In the genomic region with DNA sequence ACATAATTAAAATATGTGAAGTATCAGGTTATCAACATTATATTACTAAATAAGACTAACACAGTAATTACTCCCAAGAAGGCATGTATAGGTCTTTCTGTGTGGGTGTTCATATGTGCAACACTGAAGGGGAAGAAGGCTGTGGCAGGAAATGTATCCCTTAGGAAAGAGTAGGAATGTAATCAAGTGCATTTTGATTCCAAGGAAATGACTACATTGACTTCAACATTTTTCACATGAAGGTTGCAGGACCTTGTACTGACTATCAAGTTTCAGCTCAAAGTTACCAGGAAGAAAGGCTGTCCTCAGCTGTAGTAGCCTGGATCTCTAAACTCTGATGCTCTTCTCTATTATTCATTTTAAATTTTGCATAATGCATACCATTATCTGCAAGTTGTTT, we compare ENCODE assay signal across 20 cellular contexts.
DNase-seq lines count a peak whose midpoint lies in the region; ATAC-seq, FAIRE-seq and TF ChIP-seq lines count a peak whose summit lies in the region.
"Had no signal": no experiment of that assay in that cellular context is flagged by ENCODE, and none has a peak within 500 bp of the region (broad histone marks: within the 10 kb centered on the region; RNA-seq: fewer than 3 reads in every experiment).

No MANE protein-coding gene starts in this region.

- POLR2A ChIA-PET in naive thymus-derived CD8-positive, alpha-beta T cell (lab: Charles Lee), result no interaction called here

- no peaks in the 10 kb centered on the region for H4K20me1 ChIP-seq in keratinocyte (ENCODE audit: control insufficient read depth, extremely low read depth, insufficient read depth, low read length)

- peaks cover 43% of the 10 kb centered on the region for H3K4me1 ChIP-seq in keratinocyte (ENCODE audit: control insufficient read depth, extremely low read depth, insufficient read depth, low read length)
- H3K4me1 ChIP-seq: esophagus muscularis mucosa, HAP-1 had no signal

- in situ Hi-C loops in G401 (cut with HindIII; ENCODE audit: low sequenced_read_pairs), result no loop called here

- no peaks in the 10 kb centered on the region for H3K36me3 Mint-ChIP-seq in naive thymus-derived CD8-positive, alpha-beta T cell

- FAIRE-seq in bronchial epithelial cell (lab: Jason Lieb, UNC), result no peak
- FAIRE-seq in keratinocyte (lab: Jason Lieb, UNC), result peak; percentile 92

- no peaks in the 10 kb centered on the region for H3K79me2 ChIP-seq in keratinocyte (ENCODE audit: control insufficient read depth, insufficient read depth, low read length)

- no peak for ATAC-seq in GM18498 (IDR thresholded peaks at IDR 0.05; ENCODE audit: unreplicated experiment)
- ATAC-seq in HG02623 (IDR thresholded peaks at IDR 0.05; ENCODE audit: unreplicated experiment), result no peak
- ATAC-seq in naive thymus-derived CD8-positive, alpha-beta T cell, result no peak
- ATAC-seq: sciatic nerve had no signal

- H3K4me1 Mint-ChIP-seq in naive thymus-derived CD8-positive, alpha-beta T cell, result no peaks in the 10 kb centered on the region
- H3K4me1 Mint-ChIP-seq: B cell had no signal

- TF ChIP-seq CTCF in AG10803 (conservative IDR thresholded peaks at IDR 0.05; ENCODE audit: low read length) (no peak), bronchial epithelial cell (IDR thresholded peaks at IDR 0.05; ENCODE audit: insufficient read depth, low read length, severe bottlenecking) (no peak), keratinocyte (optimal IDR thresholded peaks at IDR 0.05 in 1 of 3, IDR thresholded peaks at IDR 0.05 in 1 of 3, conservative IDR thresholded peaks at IDR 0.05 in 1 of 3; ENCODE audit: extremely low read depth in 1 of 3, insufficient read depth in 2 of 3, low read length in 3 of 3) (no peak)

- no peaks in the 10 kb centered on the region for H3K9me3 ChIP-seq in keratinocyte (ENCODE audit: control insufficient read depth, low read depth, low read length)
- H3K9me3 ChIP-seq: esophagus muscularis mucosa, HAP-1 had no signal

- H3K9me1 ChIP-seq in keratinocyte (ENCODE audit: control insufficient read depth, extremely low read depth, insufficient read depth, low read length), result no peaks in the 10 kb centered on the region

- H3K27ac Mint-ChIP-seq in naive thymus-derived CD8-positive, alpha-beta T cell, result no peak overlapping the region
- H3K27ac Mint-ChIP-seq: B cell had no signal

- H3K27me3 Mint-ChIP-seq in naive thymus-derived CD8-positive, alpha-beta T cell, result peaks cover 0 to 7% (median 0%) of the 10 kb centered on the region in 5 donors
- H3K27me3 Mint-ChIP-seq: B cell had no signal

- peak; percentile 74 for DNase-seq in AG10803 (ENCODE audit: low read depth)
- peak; percentile 45 for DNase-seq in LHCN-M2 (ENCODE audit: low read depth)
- peak; percentile 81 for DNase-seq in bronchial epithelial cell (ENCODE audit: low read depth)
- DNase-seq in keratinocyte (ENCODE audit: low read depth, low spot score), result no peak
- no peak for DNase-seq in G401 (ENCODE audit: low spot score)
- DNase-seq in naive thymus-derived CD8-positive, alpha-beta T cell, result no peak
- DNase-seq: activated effector memory CD4-positive, alpha-beta T cell treated with Interleukin-2 at 50 U/mL for 16 hours; amniotic stem cell; dermis blood vessel endothelial cell; NCI-H187 treated with DMSO at 0.1 percent for 48 hours; NCI-H524 treated with DMSO at 0.1 percent for 48 hours; PC-9; stimulated activated CD4-positive, alpha-beta T cell treated with anti-CD3 and anti-CD28 coated beads, Interleukin-4, amount 100 ng/mL, for 1 hour; substantia nigra had no signal

- peaks cover 0 to 4% (median 3%) of the 10 kb centered on the region in 9 donors for H3K9me3 Mint-ChIP-seq in naive thymus-derived CD8-positive, alpha-beta T cell

- H2AFZ ChIP-seq in keratinocyte (ENCODE audit: control insufficient read depth, low read length), result peak overlapping the region; percentile 26
- H2AFZ ChIP-seq: PC-9 had no signal

- no peaks in the 10 kb centered on the region for H3K36me3 ChIP-seq in bronchial epithelial cell (ENCODE audit: control insufficient read depth, insufficient read depth, low read length)
- no peaks in the 10 kb centered on the region for H3K36me3 ChIP-seq in keratinocyte (ENCODE audit: control insufficient read depth in 2 of 2, extremely low read depth in 1 of 2, insufficient read depth in 2 of 2, low read length in 2 of 2)
- H3K36me3 ChIP-seq: esophagus muscularis mucosa, HAP-1 had no signal

- H3K4me3 ChIP-seq in AG10803 (ENCODE audit: low read length) (no peak overlapping the region), bronchial epithelial cell (ENCODE audit: low read depth, low read length) (no peak overlapping the region), keratinocyte (ENCODE audit: control insufficient read depth in 2 of 3, extremely low read depth in 1 of 3, insufficient read depth in 2 of 3, low read depth in 1 of 3, low read length in 3 of 3) (no peak overlapping the region)
- H3K4me3 ChIP-seq: esophagus muscularis mucosa, HAP-1, PC-9 had no signal

- dilution Hi-C loops in keratinocyte (cut with MboI; ENCODE audit: extremely low pct_ligation_motif_present, low sequenced_read_pairs), result no loop called here

- peak overlapping the region; percentile 68 for H3K27ac ChIP-seq in keratinocyte (ENCODE audit: control insufficient read depth, insufficient read depth, low read length)
- H3K27ac ChIP-seq: esophagus muscularis mucosa, PC-9 had no signal

- H3K4me2 ChIP-seq in keratinocyte (ENCODE audit: control insufficient read depth, extremely low read depth, insufficient read depth, low read depth, low read length), result no peak overlapping the region
- H3K4me2 ChIP-seq: PC-9 had no signal

- H3K4me3 Mint-ChIP-seq in naive thymus-derived CD8-positive, alpha-beta T cell, result no peak overlapping the region
- H3K4me3 Mint-ChIP-seq: B cell had no signal

- no peaks in the 10 kb centered on the region for H3K27me3 ChIP-seq in bronchial epithelial cell (ENCODE audit: control insufficient read depth, insufficient read depth, low read length)
- H3K27me3 ChIP-seq in keratinocyte (ENCODE audit: control insufficient read depth, extremely low read depth, insufficient read depth, low read length), result no peaks in the 10 kb centered on the region
- H3K27me3 ChIP-seq: esophagus muscularis mucosa had no signal

- peak overlapping the region; percentile 16 for H3K9ac ChIP-seq in keratinocyte (ENCODE audit: control insufficient read depth, extremely low read depth, insufficient read depth, low read length)

Comparison
In these comparisons a context has a peak if more than half of its experiments do, and no peak if none do; other contexts are left out.
1. DNase-seq: peak in AG10803 (single experiment), LHCN-M2 (single experiment) and bronchial epithelial cell (single experiment); none in keratinocyte (single experiment), G401 (single experiment) and naive thymus-derived CD8-positive, alpha-beta T cell (0 of 10).